ENCODE assay signal across 1 cellular context in genomic region chr1:224488806-224489584, GRCh38.
TF ChIP-seq lines count a peak whose summit lies in the region.

No MANE protein-coding gene starts in this region.

TF ChIP-seq in IMR-90, 13 proteins besides CTCF, POLR2A, EP300 and RAD21:
- peak; percentile 19; the same call in 1 of the 2 replicates for TF ChIP-seq USF2 (IDR thresholded peaks at IDR 0.05; ENCODE audit: low read depth, low read length)
- TF ChIP-seq MAFK (IDR thresholded peaks at IDR 0.05; ENCODE audit: low read depth, low read length) = no peak
